8 cellular contexts compared by ENCODE assay signal in genomic region chr2:126657146-126657635, GRCh38. TPM values are rescaled to one million over a fixed set of nuclear protein-coding genes. Genes with fewer than 3 reads are reported as not detected.
DNase-seq lines count a peak whose midpoint lies in the region; ATAC-seq, FAIRE-seq and TF ChIP-seq lines count a peak whose summit lies in the region.

No MANE protein-coding gene starts in this region.

- in situ Hi-C loops in GM12878 (cut with MboI), result loop anchor here (25.0 kb wide), 1 partner anchor 730 kb away; the partner anchor contains the start of gene MAP3K2

- peak overlapping the region; percentile 75 for H2AFZ ChIP-seq in GM12878 (ENCODE audit: control insufficient read depth, low read depth, low read length)

- H3K27ac ChIP-seq in GM12878 (ENCODE audit: control insufficient read depth, insufficient read depth), result peak overlapping the region; percentile 96

- ATAC-seq in HG02798 (IDR thresholded peaks at IDR 0.05; ENCODE audit: poor library complexity, unreplicated experiment) (peak; percentile 21), GM12878 (peak; percentile 46)

- TF ChIP-seq CTCF in GM12878 (IDR thresholded peaks at IDR 0.05 in 2 of 3, conservative IDR thresholded peaks at IDR 0.05 in 1 of 3; ENCODE audit: control insufficient read depth in 2 of 3, extremely low read depth in 1 of 3, insufficient read depth in 1 of 3, low read depth in 3 of 3, low read length in 3 of 3), result no peak

- H3K36me3 Mint-ChIP-seq in immature natural killer cell, result peaks cover 0 to 4% (median 0%) of the 10 kb centered on the region in 3 donors

- H3K27me3 ChIP-seq in GM12878 (replicated peaks in 1 of 2; ENCODE audit: control insufficient read depth in 2 of 2, insufficient read depth in 2 of 2, low read length in 1 of 2), result no peaks in the 10 kb centered on the region

- no peaks in the 10 kb centered on the region for H3K9me3 Mint-ChIP-seq in immature natural killer cell

- TF ChIP-seq POLR2A in GM12891 (IDR thresholded peaks at IDR 0.05; ENCODE audit: low read depth, low read length), result peak; percentile 38; the same call in 1 of the 2 replicates
- TF ChIP-seq POLR2A in GM12878 (IDR thresholded peaks at IDR 0.05; ENCODE audit: low read depth, low read length), result peak; percentile 71

- peak overlapping the region; percentile 99 for H3K4me2 ChIP-seq in GM12878 (ENCODE audit: control insufficient read depth, insufficient read depth)

- no peaks in the 10 kb centered on the region for H3K9me3 ChIP-seq in GM12878 (replicated peaks; ENCODE audit: control insufficient read depth, insufficient read depth, low read length)

- H4K20me1 ChIP-seq in GM12878 (ENCODE audit: control insufficient read depth, insufficient read depth), result no peaks in the 10 kb centered on the region

- BruUV-seq in GM12878 (replicated peaks; lab: Mats Ljungman, UMichigan), result no TSS peak

- SMC1A ChIA-PET in GM12878 (lab: Charles Lee; ENCODE audit: uncharacterized antibody, unreplicated experiment), result interaction anchor here (1.0 to 1.4 kb wide), 3 partner anchors 7 to 41 kb away, joined by 3 to 4 read pairs (median 3); no protein-coding TSS in a partner anchor

- peaks cover 66 to 69% of the 10 kb centered on the region in 2 donors for H3K4me1 Mint-ChIP-seq in immature natural killer cell

- peaks cover 0 to 25% (median 14%) of the 10 kb centered on the region in 3 donors for H3K27me3 Mint-ChIP-seq in immature natural killer cell (ENCODE audit: low read depth in 3 of 3)

- H3K79me2 ChIP-seq in GM12878 (ENCODE audit: control insufficient read depth, insufficient read depth, low read length), result peaks cover 58% of the 10 kb centered on the region

- FAIRE-seq in GM12891 (lab: Jason Lieb, UNC), result peak; percentile 43
- FAIRE-seq in GM12878 (lab: Jason Lieb, UNC), result peak; percentile 75

- intact Hi-C loops in GM12878 (cut with micrococcal nuclease; ENCODE audit: unreplicated experiment), result loop anchor here (5.0 kb wide), 1 partner anchor 120 kb away; no protein-coding TSS in a partner anchor

- POLR2A ChIA-PET in GM12878 (lab: Charles Lee), result no interaction called here

- H3K9ac ChIP-seq in GM12878 (ENCODE audit: control insufficient read depth, insufficient read depth, low read length), result peak overlapping the region; percentile 91

- RAD21 ChIA-PET in GM12878 (lab: Charles Lee; ENCODE audit: unreplicated experiment), result interaction anchor here (0.6 to 2.0 kb wide), 4 partner anchors 14 to 991 kb away, joined by 3 to 5 read pairs (median 3); no protein-coding TSS in a partner anchor

- H3K4me3 Mint-ChIP-seq in immature natural killer cell, result peak overlapping the region; percentile 90 to 99 (median 92)

- peak overlapping the region; percentile 97 for H3K4me3 ChIP-seq in GM12878

- peaks cover 0 to 3% of the 10 kb centered on the region in 2 experiments; a peak in 1 of 4 replicates for H3K36me3 ChIP-seq in GM12878 (ENCODE audit: control insufficient read depth in 2 of 2, insufficient read depth in 2 of 2, low read length in 1 of 2)

- H3K4me1 ChIP-seq in GM12878 (ENCODE audit: control insufficient read depth, insufficient read depth, low read length), result peaks cover 38% of the 10 kb centered on the region

- CTCF ChIA-PET in GM12878 (lab: Yijun Ruan, JAX), result interaction anchor here (1.8 to 1.9 kb wide), 2 partner anchors 24 to 129 kb away, joined by 6 to 10 read pairs; no protein-coding TSS in a partner anchor

- peak overlapping the region; percentile 94 to 99 (median 98) for H3K27ac Mint-ChIP-seq in immature natural killer cell

- WGBS in GM12878 (ENCODE audit: insufficient coverage, insufficient replicate concordance, low lambda C conversion rate, missing lambda C conversion rate), result 2% methylated on average over 16 of the region's 16 CpGs

- no peak for TF ChIP-seq RAD21 in GM12878 (IDR thresholded peaks at IDR 0.05; ENCODE audit: insufficient read depth, low read depth, low read length)

- DNase-seq in GM12891 (ENCODE audit: insufficient read length, low spot score) (no peak), SIG-M5 treated with dmso at 0.1 percent for 504 hours (lab: John Stamatoyannopoulos, UW; ENCODE audit: unreplicated experiment) (peak; percentile 82), GM12878 (ENCODE audit: low read depth, low spot score) (no peak), immature natural killer cell (peak; percentile 59 to 68 (median 64)), OCI-M2 (lab: John Stamatoyannopoulos, UW; ENCODE audit: unreplicated experiment) (no peak), cortex of kidney (lab: John Stamatoyannopoulos, UW) (no peak)
- DNase-seq in stimulated activated CD4-positive, alpha-beta T cell treated with anti-CD3 and anti-CD28 coated beads, Interleukin-12 subunit alpha, Interleukin-12 subunit beta, amount 100 ng/mL, for 24 hours (ENCODE audit: low read depth in 2 of 2), result peak; percentile 31 to 33

- TF ChIP-seq EP300 in GM12878 (IDR thresholded peaks at IDR 0.05; ENCODE audit: borderline replicate concordance in 1 of 2, control insufficient read depth in 1 of 2, low read depth in 2 of 2, low read length in 2 of 2), result 0 out of 4 replicates have a peak, but pooled peaks of 1 of the 2 experiments have one; percentile 42

TF ChIP-seq in GM12891, 5 proteins besides CTCF, POLR2A, EP300 and RAD21:
- no peak for TF ChIP-seq SPI1 (IDR thresholded peaks at IDR 0.05; ENCODE audit: low read depth, low read length)
- 0 out of 2 replicates have a peak, but pooled peaks have one; percentile 23 for TF ChIP-seq TAF1 (IDR thresholded peaks at IDR 0.05; ENCODE audit: low read depth, low read length)
- TF ChIP-seq POLR2AphosphoS5 (IDR thresholded peaks at IDR 0.05; ENCODE audit: low read depth, low read length), result peak; percentile 56; the same call in 1 of the 2 replicates
- TF ChIP-seq PAX5 (IDR thresholded peaks at IDR 0.05; ENCODE audit: insufficient read depth, low read length, severe bottlenecking), result no peak
- TF ChIP-seq POU2F2 (IDR thresholded peaks at IDR 0.05; ENCODE audit: low read depth, low read length), result no peak; the same call in 1 of the 2 replicates

TF ChIP-seq in GM12878, 131 proteins besides CTCF, POLR2A, EP300 and RAD21 (continues in another document):
- peak; percentile 34; the same call in 1 of the 2 replicates for TF ChIP-seq RUNX3 (IDR thresholded peaks at IDR 0.05; ENCODE audit: low read length)
- 0 out of 2 replicates have a peak, but pooled peaks have one; percentile 19 for TF ChIP-seq IKZF1 (conservative IDR thresholded peaks at IDR 0.05)
- no peak for TF ChIP-seq ZZZ3 (IDR thresholded peaks at IDR 0.05; ENCODE audit: control insufficient read depth, insufficient read length, low read depth)
- 0 out of 3 replicates have a peak, but pooled peaks have one; percentile 39 for TF ChIP-seq POU2F2 (IDR thresholded peaks at IDR 0.05; ENCODE audit: borderline replicate concordance, low read depth, low read length)
- no peak for TF ChIP-seq CREM (IDR thresholded peaks at IDR 0.05; ENCODE audit: low read depth)
- peak; percentile 51; the same call in 1 of the 2 replicates for TF ChIP-seq POLR2AphosphoS5 (IDR thresholded peaks at IDR 0.05; ENCODE audit: low read length)
- no peak for TF ChIP-seq FOXM1 (IDR thresholded peaks at IDR 0.05; ENCODE audit: low read depth, low read length)
- TF ChIP-seq MXI1 (IDR thresholded peaks at IDR 0.05; ENCODE audit: low read depth, low read length), result peak; percentile 70
- peak; percentile 52; the same call in 1 of the 2 replicates for TF ChIP-seq MAX (IDR thresholded peaks at IDR 0.05; ENCODE audit: low read depth, low read length)
- 0 out of 2 replicates have a peak, but pooled peaks have one; percentile 19 for TF ChIP-seq LARP7 (IDR thresholded peaks at IDR 0.05)
- no peak for TF ChIP-seq TARDBP (IDR thresholded peaks at IDR 0.05; ENCODE audit: borderline replicate concordance)
- no peak for TF ChIP-seq SKIL (IDR thresholded peaks at IDR 0.05; ENCODE audit: low read depth, poor library complexity, severe bottlenecking)

RNA-seq across cellular contexts. Expression of gene GYPC, which starts 1.2 kb away (rescaled TPM):
- 130 TPM for polyA plus RNA-seq in GM12891 (2012; ENCODE audit: low read depth, missing spikeins)
- 88.5 and 88.9 TPM in 2 replicates for total RNA-seq in GM12878 (2013; cell fraction: nucleolus; rRNA removed)
- total RNA-seq in GM12878 (2014; rRNA removed) (139 TPM in 2 replicates), GM12878 (2014; rRNA removed; fragmentation: Illumina TruSeq; extraction: Trizol) (79.2 and 82.0 TPM in 2 replicates), GM12878 (2021) (80.1 and 85.2 TPM in 2 replicates)
- 46.1 TPM for polyA plus RNA-seq in GM12878 (2011; ENCODE audit: low read depth)
- polyA plus RNA-seq in GM12878 (2011; rRNA removed) (95.2 and 132 TPM in 2 replicates), GM12878 (2014; fragmentation: Illumina TruSeq; extraction: Trizol) (26.4 and 72.9 TPM in 2 replicates), GM12878 (2014; fragmentation: Nextera tagmentation; extraction: Ambion mirVana) (10 to 100 TPM; 26.2 to 37.8 TPM), GM12878 (2014; rRNA removed) (143 and 150 TPM in 2 replicates), GM12878 (2016; fragmentation: Nextera tagmentation; extraction: Ambion mirVana) (10 to 100 TPM; 80.7 to 87.6 TPM), immature natural killer cell (100 to 1,000 TPM; 164 to 231 (median 178) TPM)
- polyA plus RNA-seq in GM12878 (2011; cell fraction: cytosol; rRNA removed), result 184 and 207 TPM in 2 replicates
- polyA plus RNA-seq in GM12878 (2011; cell fraction: nucleus; rRNA removed), result 70.7 and 93.4 TPM in 2 replicates
- 109 and 131 TPM in 2 replicates for polyA plus RNA-seq in GM12878 (2012)
- 133 and 136 TPM in 2 replicates for polyA minus RNA-seq in GM12878 (2011; rRNA and poly(A)+ RNA removed)
- 29.8 and 36.8 TPM in 2 replicates for polyA minus RNA-seq in GM12878 (2011; cell fraction: cytosol; rRNA and poly(A)+ RNA removed)
- polyA minus RNA-seq in GM12878 (2011; cell fraction: nucleus; rRNA and poly(A)+ RNA removed), result 19.5 and 31.5 TPM in 2 replicates

Comparison
In these comparisons a context has a peak if more than half of its experiments do, and no peak if none do; other contexts are left out.
1. DNase-seq: peak in SIG-M5 treated with dmso at 0.1 percent for 504 hours (single experiment), immature natural killer cell (3 of 3) and stimulated activated CD4-positive, alpha-beta T cell treated with anti-CD3 and anti-CD28 coated beads, Interleukin-12 subunit alpha, Interleukin-12 subunit beta, amount 100 ng/mL, for 24 hours (2 of 2); none in GM12891 (single experiment), GM12878 (single experiment), OCI-M2 (single experiment) and cortex of kidney (single experiment).